1 cellular context compared by ENCODE assay signal in the genomic region with DNA sequence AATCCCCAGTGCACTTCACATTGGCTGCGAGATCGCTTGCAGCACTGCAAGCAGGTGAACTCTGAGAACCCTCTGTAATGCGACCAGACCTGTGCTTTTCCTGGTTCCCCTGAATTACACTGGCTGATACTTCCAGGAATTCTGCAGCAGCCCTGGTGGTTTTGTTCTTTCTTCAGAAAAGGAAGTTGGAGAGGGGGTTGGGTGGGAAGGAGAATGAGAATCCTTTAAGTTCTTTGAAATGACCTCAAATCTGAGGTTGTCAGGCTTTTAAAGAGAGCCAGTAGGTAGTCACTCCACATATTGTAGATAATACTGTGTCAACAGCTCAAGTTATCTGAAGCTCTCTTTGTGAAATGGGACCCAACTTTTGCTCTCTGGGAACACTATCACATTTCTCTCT.
TF ChIP-seq lines count a peak whose summit lies in the region.

No MANE protein-coding gene starts in this region.

TF ChIP-seq in H1, 55 proteins besides CTCF, POLR2A, EP300 and RAD21:
- TF ChIP-seq CHD7 (IDR thresholded peaks at IDR 0.05; ENCODE audit: insufficient replicate concordance, low read length), result no peak
- TF ChIP-seq, protein P1, sequence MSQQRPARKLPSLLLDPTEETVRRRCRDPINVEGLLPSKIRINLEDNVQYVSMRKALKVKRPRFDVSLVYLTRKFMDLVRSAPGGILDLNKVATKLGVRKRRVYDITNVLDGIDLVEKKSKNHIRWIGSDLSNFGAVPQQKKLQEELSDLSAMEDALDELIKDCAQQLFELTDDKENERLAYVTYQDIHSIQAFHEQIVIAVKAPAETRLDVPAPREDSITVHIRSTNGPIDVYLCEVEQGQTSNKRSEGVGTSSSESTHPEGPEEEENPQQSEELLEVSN (IDR thresholded peaks at IDR 0.05), result no peak
- TF ChIP-seq BRCA1 (IDR thresholded peaks at IDR 0.05; ENCODE audit: low read depth, low read length), result no peak
- TF ChIP-seq GTF2F1 (IDR thresholded peaks at IDR 0.05; ENCODE audit: borderline replicate concordance, low read depth, low read length), result no peak
- 0 out of 2 replicates have a peak, but pooled peaks have one; percentile 15 for TF ChIP-seq SP1 (IDR thresholded peaks at IDR 0.05; ENCODE audit: low read depth, low read length)
- no peak for TF ChIP-seq CHD1 (IDR thresholded peaks at IDR 0.05; ENCODE audit: low read depth, low read length)
- TF ChIP-seq RNF2 (IDR thresholded peaks at IDR 0.05; ENCODE audit: borderline replicate concordance, low read depth, low read length, missing control alignments, poor library complexity, severe bottlenecking), result no peak
- TF ChIP-seq KDM1A (IDR thresholded peaks at IDR 0.05; ENCODE audit: borderline replicate concordance, low read length), result no peak
- no peak for TF ChIP-seq TCF12 (IDR thresholded peaks at IDR 0.05; ENCODE audit: low read depth, low read length)
- TF ChIP-seq SIN3A (conservative IDR thresholded peaks at IDR 0.05 in 1 of 2, IDR thresholded peaks at IDR 0.05 in 1 of 2; ENCODE audit: low read depth in 1 of 2, low read length in 2 of 2), result no peak
- TF ChIP-seq JUND (IDR thresholded peaks at IDR 0.05; ENCODE audit: low read length), result no peak
- no peak for TF ChIP-seq ZNF274 (IDR thresholded peaks at IDR 0.05; ENCODE audit: borderline replicate concordance, extremely low read depth, low read length)
- no peak for TF ChIP-seq GABPA (IDR thresholded peaks at IDR 0.05; ENCODE audit: borderline replicate concordance, insufficient read depth, low read length)
- TF ChIP-seq TBP (IDR thresholded peaks at IDR 0.05; ENCODE audit: low read depth, low read length), result peak; percentile 50; the same call in 1 of the 2 replicates
- TF ChIP-seq PHF8 (conservative IDR thresholded peaks at IDR 0.05; ENCODE audit: low read depth, low read length), result no peak
- no peak for TF ChIP-seq CEBPB (IDR thresholded peaks at IDR 0.05; ENCODE audit: low read depth, low read length)
- no peak for TF ChIP-seq CREB1 (IDR thresholded peaks at IDR 0.05)
- no peak for TF ChIP-seq CTBP2 (IDR thresholded peaks at IDR 0.05; ENCODE audit: borderline replicate concordance, insufficient read depth, insufficient read length, low read length)
